ENCODE assay signal across 34 cellular contexts in the genomic region with DNA sequence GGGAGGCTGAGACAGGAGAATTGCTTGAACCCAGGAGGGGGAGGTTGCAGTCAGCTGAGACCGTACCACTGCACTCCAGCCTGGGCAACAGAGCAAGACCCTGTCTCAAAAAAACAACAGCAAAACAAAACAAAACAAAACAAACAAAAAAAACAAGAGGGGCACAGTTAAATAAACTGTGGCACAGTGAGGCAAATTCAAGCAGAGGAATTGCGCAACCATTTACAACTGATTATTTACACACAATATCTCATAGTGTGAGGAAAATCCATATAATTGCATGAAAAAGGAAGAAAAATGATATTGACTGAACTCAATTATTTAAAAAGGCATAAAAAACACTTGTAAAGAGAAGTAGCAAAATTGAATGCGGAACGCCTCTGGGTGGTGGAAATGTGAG.
"Had no signal": no experiment of that assay in that cellular context is flagged by ENCODE, and none has a peak within 500 bp of the region (broad histone marks: within the 10 kb centered on the region; RNA-seq: fewer than 3 reads in every experiment).

No MANE protein-coding gene starts in this region.

- H3K4me1 Mint-ChIP-seq: activated CD4-positive, alpha-beta T cell treated with anti-CD3 and anti-CD28 coated beads for 36 hours; activated CD4-positive, alpha-beta T cell treated with anti-CD3 and anti-CD28 coated beads, Interleukin-2, amount 10 ng/mL, durations not matched to agents 24 days and 14 days; activated CD8-positive, alpha-beta memory T cell treated with anti-CD3 and anti-CD28 coated beads, Interleukin-2, amount 10 ng/mL, durations not matched to agents 7 days and 5 days had no signal

- H3K36me3 Mint-ChIP-seq: activated CD4-positive, alpha-beta memory T cell treated with anti-CD3 and anti-CD28 coated beads for 36 hours; activated CD8-positive, alpha-beta memory T cell treated with anti-CD3 and anti-CD28 coated beads, Interleukin-2, amount 10 ng/mL, durations not matched to agents 7 days and 5 days; brain had no signal

- H3K27ac Mint-ChIP-seq: activated CD4-positive, alpha-beta memory T cell treated with anti-CD3 and anti-CD28 coated beads for 36 hours; activated CD4-positive, alpha-beta T cell treated with anti-CD3 and anti-CD28 coated beads for 36 hours; activated CD4-positive, alpha-beta T cell treated with anti-CD3 and anti-CD28 coated beads, Interleukin-2, amount 10 ng/mL, durations not matched to agents 24 days and 14 days; activated CD8-positive, alpha-beta memory T cell treated with anti-CD3 and anti-CD28 coated beads, Interleukin-2, amount 10 ng/mL, durations not matched to agents 7 days and 5 days; activated CD8-positive, alpha-beta T cell treated with anti-CD3 and anti-CD28 coated beads, Interleukin-2, amount 10 ng/mL, durations not matched to agents 7 days and 5 days; activated naive CD8-positive, alpha-beta T cell; activated T-helper 1 cell treated with anti-CD3 and anti-CD28 coated beads, Interleukin-12 subunit alpha, Interleukin-12 subunit beta, Interleukin-2, Interleukin-4 antibody, amounts not matched to agents 30 ng/mL and 10 ng/mL and 1 ng/mL, durations not matched to agents 14 hours and 24 hours and 36 hours; T-helper 17 cell; T-helper 2 cell treated with Interferon-gamma antibody and Interleukin-4, amounts not matched to agents 5 μg/mL and 100 μg/mL, for 36 hours had no signal

- H3K27me3 ChIP-seq: ascending aorta, breast epithelium, cardiac muscle cell, colonic mucosa, esophagus squamous epithelium, gastroesophageal sphincter, heart right ventricle, hepatocyte had no signal

- H3K4me2 ChIP-seq: hepatocyte had no signal

- H3K9me3 ChIP-seq: ascending aorta, breast epithelium, colonic mucosa, esophagus squamous epithelium, gastroesophageal sphincter, heart right ventricle had no signal

- H3K79me2 ChIP-seq: hepatocyte had no signal

- FAIRE-seq: endometrium, endothelial cell of umbilical vein had no signal

- H3K27me3 Mint-ChIP-seq: activated CD4-positive, alpha-beta memory T cell treated with anti-CD3 and anti-CD28 coated beads for 36 hours; activated CD4-positive, alpha-beta T cell treated with anti-CD3 and anti-CD28 coated beads for 36 hours; activated CD4-positive, alpha-beta T cell treated with anti-CD3 and anti-CD28 coated beads, Interleukin-2, amount 10 ng/mL, durations not matched to agents 24 days and 14 days; activated CD8-positive, alpha-beta memory T cell treated with anti-CD3 and anti-CD28 coated beads, Interleukin-2, amount 10 ng/mL, durations not matched to agents 7 days and 5 days; activated naive CD8-positive, alpha-beta T cell; T-helper 17 cell had no signal

- DNase-seq: activated CD4-positive, alpha-beta memory T cell treated with anti-CD3 and anti-CD28 coated beads for 36 hours; activated CD4-positive, alpha-beta T cell treated with anti-CD3 and anti-CD28 coated beads for 36 hours; activated CD4-positive, alpha-beta T cell treated with anti-CD3 and anti-CD28 coated beads, Interleukin-2, amount 10 ng/mL, durations not matched to agents 24 days and 14 days; activated CD4-positive, CD25-positive, alpha-beta regulatory T cell; activated CD4-positive, CD25-positive, alpha-beta regulatory T cell treated with anti-CD3 and anti-CD28 coated beads, Interleukin-2, amount 50 U/mL, for 72 hours; activated CD8-positive, alpha-beta memory T cell treated with anti-CD3 and anti-CD28 coated beads, Interleukin-2, amount 10 ng/mL, durations not matched to agents 7 days and 5 days; activated CD8-positive, alpha-beta memory T cell treated with anti-CD3 and anti-CD28 coated beads, Interleukin-2, amount 50 U/mL, for 4 hours; activated CD8-positive, alpha-beta T cell treated with anti-CD3 and anti-CD28 coated beads, Interleukin-2, amount 10 ng/mL, durations not matched to agents 7 days and 5 days; activated gamma-delta T cell treated with Interleukin-2 at 50 U/mL for 16 hours; activated naive CD4-positive, alpha-beta T cell treated with anti-CD3 and anti-CD28 coated beads, Interleukin-2, amount 50 U/mL, for 16 hours; activated naive CD4-positive, alpha-beta T cell treated with Interleukin-2 at 50 U/mL for 16 hours; activated T-cell treated with anti-CD3 and anti-CD28 coated beads, Interleukin-2, amount 50 U/mL, for 1 hour; activated T-cell treated with anti-CD3 and anti-CD28 coated beads, Interleukin-2, amount 50 U/mL, for 48 hours; central memory CD4-positive, alpha-beta T cell; cerebellar nuclear complex; colonic mucosa; effector CD8-positive, alpha-beta T cell; esophagus squamous epithelium; foreskin melanocyte; heart right ventricle; T-helper 17 cell; T1000 had no signal

- H3K4me3 Mint-ChIP-seq: activated CD4-positive, alpha-beta memory T cell treated with anti-CD3 and anti-CD28 coated beads for 36 hours; activated CD4-positive, alpha-beta T cell treated with anti-CD3 and anti-CD28 coated beads for 36 hours; activated CD4-positive, alpha-beta T cell treated with anti-CD3 and anti-CD28 coated beads, Interleukin-2, amount 10 ng/mL, durations not matched to agents 24 days and 14 days; activated CD8-positive, alpha-beta memory T cell treated with anti-CD3 and anti-CD28 coated beads, Interleukin-2, amount 10 ng/mL, durations not matched to agents 7 days and 5 days; activated CD8-positive, alpha-beta T cell treated with anti-CD3 and anti-CD28 coated beads, Interleukin-2, amount 10 ng/mL, durations not matched to agents 7 days and 5 days; activated naive CD8-positive, alpha-beta T cell; activated T-helper 1 cell treated with anti-CD3 and anti-CD28 coated beads, Interleukin-12 subunit alpha, Interleukin-12 subunit beta, Interleukin-2, Interleukin-4 antibody, amounts not matched to agents 30 ng/mL and 10 ng/mL and 1 ng/mL, durations not matched to agents 14 hours and 24 hours and 36 hours; brain; T-helper 17 cell; T-helper 2 cell treated with Interferon-gamma antibody and Interleukin-4, amounts not matched to agents 5 μg/mL and 100 μg/mL, for 36 hours had no signal

- H3K27ac ChIP-seq: ascending aorta, breast epithelium, cardiac muscle cell, colonic mucosa, epithelial cell of prostate, esophagus squamous epithelium, gastroesophageal sphincter, heart right ventricle, hepatocyte had no signal

- H3K9me3 Mint-ChIP-seq: activated CD4-positive, alpha-beta memory T cell treated with anti-CD3 and anti-CD28 coated beads for 36 hours; activated CD4-positive, alpha-beta T cell treated with anti-CD3 and anti-CD28 coated beads, Interleukin-2, amount 10 ng/mL, durations not matched to agents 24 days and 14 days; activated T-helper 1 cell treated with anti-CD3 and anti-CD28 coated beads, Interleukin-12 subunit alpha, Interleukin-12 subunit beta, Interleukin-2, Interleukin-4 antibody, amounts not matched to agents 30 ng/mL and 10 ng/mL and 1 ng/mL, durations not matched to agents 14 hours and 24 hours and 36 hours; brain; T-helper 2 cell treated with Interferon-gamma antibody and Interleukin-4, amounts not matched to agents 5 μg/mL and 100 μg/mL, for 36 hours had no signal

- H3K36me3 ChIP-seq: breast epithelium, cardiac muscle cell, colonic mucosa, esophagus squamous epithelium, heart right ventricle had no signal

- H3K4me1 ChIP-seq: ascending aorta, breast epithelium, colonic mucosa, esophagus squamous epithelium, gastroesophageal sphincter, heart right ventricle had no signal

- H3K4me3 ChIP-seq: ascending aorta, breast epithelium, cardiac muscle cell, colonic mucosa, esophagus squamous epithelium, gastroesophageal sphincter, heart right ventricle, hepatocyte had no signal

- H2AFZ ChIP-seq: hepatocyte had no signal
